22 cellular contexts compared by ENCODE assay signal in the genomic region with DNA sequence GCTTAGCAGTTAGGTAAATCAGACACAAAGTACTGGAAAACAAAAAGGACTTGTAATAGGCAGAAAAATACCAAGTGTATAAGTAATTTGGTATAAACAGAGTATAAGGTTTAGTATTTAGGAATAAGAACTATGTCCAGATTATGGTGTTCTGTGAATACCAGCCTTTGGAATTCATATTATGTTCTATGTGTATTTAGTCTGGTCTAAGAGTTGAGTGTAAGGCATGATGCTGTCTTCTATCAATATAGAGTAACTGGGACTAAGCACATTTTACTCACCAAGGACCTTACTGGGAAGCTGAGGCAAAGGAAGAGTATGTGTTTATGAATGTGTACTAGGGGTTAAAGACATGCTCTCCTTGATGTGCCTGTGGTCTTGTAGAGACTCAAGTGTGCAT.
"Had no signal": no experiment of that assay in that cellular context is flagged by ENCODE, and none has a peak within 500 bp of the region (broad histone marks: within the 10 kb centered on the region; RNA-seq: fewer than 3 reads in every experiment).

No MANE protein-coding gene starts in this region.

- H3K9me3 Mint-ChIP-seq: memory B cell; naive B cell; nephron; neural progenitor cell; stimulated activated naive CD8-positive, alpha-beta T cell treated with anti-CD3 and anti-CD28 coated beads, Interleukin-15, amount 100 ng/mL, for 72 hours had no signal

- H3K27ac Mint-ChIP-seq: memory B cell, nephron, neural progenitor cell, progenitor cell of endocrine pancreas had no signal

- H3K27me3 ChIP-seq: esophagus muscularis mucosa, neural progenitor cell, right lobe of liver, thyroid gland, vagina had no signal

- H3K9me3 ChIP-seq: esophagus muscularis mucosa, mucosa of descending colon, right lobe of liver, thyroid gland, vagina had no signal

- H3K27me3 Mint-ChIP-seq: memory B cell; naive B cell; progenitor cell of endocrine pancreas; stimulated activated naive CD8-positive, alpha-beta T cell treated with anti-CD3 and anti-CD28 coated beads, Interleukin-15, amount 100 ng/mL, for 72 hours had no signal

- ATAC-seq: left lobe of liver; mucosa of descending colon; right lobe of liver; stimulated activated naive CD8-positive, alpha-beta T cell treated with anti-CD3 and anti-CD28 coated beads, Interleukin-15, amount 100 ng/mL, for 72 hours had no signal

- H3K4me3 Mint-ChIP-seq: memory B cell; naive B cell; nephron; neural progenitor cell; stimulated activated naive CD8-positive, alpha-beta T cell treated with anti-CD3 and anti-CD28 coated beads, Interleukin-15, amount 100 ng/mL, for 72 hours had no signal

- H3K4me1 ChIP-seq: neural progenitor cell, thyroid gland, vagina had no signal

- H3K9ac ChIP-seq: neural progenitor cell, parathyroid adenoma had no signal

- DNase-seq: effector memory CD4-positive, alpha-beta T cell; foreskin melanocyte; kidney; mucosa of descending colon; naive B cell; right lobe of liver; small intestine; stimulated activated CD4-positive, alpha-beta T cell treated with anti-CD3 and anti-CD28 coated beads, Interleukin-15, amount 100 ng/mL, for 24 hours; stimulated activated CD4-positive, alpha-beta T cell treated with anti-CD3 and anti-CD28 coated beads, Interleukin-2, amount 100 ng/mL, for 48 hours; stimulated activated naive CD4-positive, alpha-beta T cell; stimulated activated naive CD8-positive, alpha-beta T cell treated with anti-CD3 and anti-CD28 coated beads, Interleukin-15, amount 100 ng/mL, for 72 hours; thyroid gland; trophoblast cell had no signal

- H3K4me1 Mint-ChIP-seq: memory B cell; nephron; neural progenitor cell; stimulated activated naive CD8-positive, alpha-beta T cell treated with anti-CD3 and anti-CD28 coated beads, Interleukin-15, amount 100 ng/mL, for 72 hours had no signal

- H3K4me3 ChIP-seq: esophagus muscularis mucosa, lung, mucosa of descending colon, neural progenitor cell, right lobe of liver, thyroid gland, vagina had no signal
